20 cellular contexts compared by ENCODE assay signal in the genomic region with DNA sequence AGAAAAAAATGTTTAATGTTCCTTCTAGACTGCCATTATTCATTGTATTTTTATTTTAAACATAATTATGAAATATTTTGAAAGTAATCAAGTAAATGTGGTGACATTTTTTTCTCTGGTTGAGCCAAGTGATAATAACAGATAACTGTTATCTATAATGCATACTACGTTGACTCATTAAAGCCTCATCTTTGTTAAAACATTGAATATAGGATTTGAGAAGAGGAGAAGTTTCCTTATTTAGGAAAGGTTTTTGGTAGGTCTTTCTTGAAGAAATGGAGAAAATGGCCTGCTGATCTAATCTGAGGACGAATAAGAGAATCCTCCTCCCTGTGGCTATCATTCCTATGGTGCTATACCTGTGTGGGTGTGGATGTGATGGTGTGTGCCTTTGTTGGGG.
DNase-seq lines count a peak whose midpoint lies in the region; ATAC-seq and TF ChIP-seq lines count a peak whose summit lies in the region.
"Had no signal": no experiment of that assay in that cellular context is flagged by ENCODE, and none has a peak within 500 bp of the region (broad histone marks: within the 10 kb centered on the region; RNA-seq: fewer than 3 reads in every experiment).

No MANE protein-coding gene starts in this region.

- H3K36me3 ChIP-seq in heart right ventricle (no peaks in the 10 kb centered on the region), sigmoid colon (no peaks in the 10 kb centered on the region)
- H3K36me3 ChIP-seq: WERI-Rb-1 had no signal

- no peaks in the 10 kb centered on the region for H3K9me3 ChIP-seq in heart right ventricle
- no peaks in the 10 kb centered on the region for H3K9me3 ChIP-seq in sigmoid colon
- H3K9me3 ChIP-seq: A549 had no signal

- no peak for TF ChIP-seq POLR2A in sigmoid colon (IDR thresholded peaks at IDR 0.05)

- WGBS in heart right ventricle, 2 donors = 53 to 55% methylated on average over 2 of the region's 2 CpGs
- 89 to 93% methylated on average over 2 of the region's 2 CpGs for WGBS in sigmoid colon, 2 donors

- H3K4me3 ChIP-seq in heart right ventricle (no peak overlapping the region), dorsolateral prefrontal cortex (no peak overlapping the region), sigmoid colon (no peak overlapping the region)
- H3K4me3 ChIP-seq: A549, PC-9 had no signal

- TF ChIP-seq CTCF in heart right ventricle (IDR thresholded peaks at IDR 0.05) (no peak), dorsolateral prefrontal cortex (IDR thresholded peaks at IDR 0.05 in 54 of 56, conservative IDR thresholded peaks at IDR 0.05 in 2 of 56; ENCODE audit: low read depth in 1 of 56, partially characterized antibody in 56 of 56) (no peak), sigmoid colon (IDR thresholded peaks at IDR 0.05) (no peak)

- no peak for DNase-seq in heart right ventricle
- DNase-seq in Right ventricle myocardium inferior (ENCODE audit: missing footprints) = no peak
- no peak for DNase-seq in dorsolateral prefrontal cortex
- no peak for DNase-seq in sigmoid colon
- no peak for DNase-seq in DMS53 (lab: John Stamatoyannopoulos, UW)
- no peak for DNase-seq in DMS79 treated with DMSO at 0.1 percent for 48 hours (lab: John Stamatoyannopoulos, UW)
- no peak for DNase-seq in Ammon's horn (ENCODE audit: low spot score)
- DNase-seq: activated CD4-positive, alpha-beta T cell treated with anti-CD3 and anti-CD28 coated beads, Interleukin-2, amount 50 U/mL, for 4 hours; activated effector memory CD4-positive, alpha-beta T cell treated with Interleukin-2 at 50 U/mL for 16 hours; C1 segment of cervical spinal cord; Calu3; MM.1S; naive thymus-derived CD4-positive, alpha-beta T cell; NCI-H1694 treated with DMSO at 0.1 percent for 48 hours; NCI-H226; PC-9; WERI-Rb-1 had no signal

- peak overlapping the region in 6 of 10 donors; percentile 5 to 67 (median 32) for H3K27ac ChIP-seq in heart right ventricle
- peak overlapping the region in 46 of 59 donors; percentile 3 to 75 (median 46) for H3K27ac ChIP-seq in dorsolateral prefrontal cortex
- peak overlapping the region; percentile 64 to 76 (median 70) for H3K27ac ChIP-seq in sigmoid colon
- H3K27ac ChIP-seq: WERI-Rb-1 had no signal

- intact Hi-C loops in heart right ventricle (cut with DNase I) = loop anchor here in 2 of 10 donors (10.0 kb wide), 2 partner anchors 47 to 117 kb away; no protein-coding TSS in a partner anchor
- intact Hi-C loops in Right ventricle myocardium inferior (cut with DNase I) = no loop called here
- intact Hi-C loops in dorsolateral prefrontal cortex (cut with DNase I) = no loop called here
- intact Hi-C loops in sigmoid colon (cut with DNase I) = no loop called here

- no peak for TF ChIP-seq EP300 in sigmoid colon (IDR thresholded peaks at IDR 0.05)

- ATAC-seq in heart right ventricle (no peak), Right ventricle myocardium inferior (no peak), HG03097 (IDR thresholded peaks at IDR 0.05; ENCODE audit: low FRiP score, unreplicated experiment) (no peak)
- ATAC-seq: A549; naive thymus-derived CD4-positive, alpha-beta T cell; stimulated activated effector memory CD8-positive, alpha-beta T cell treated with anti-CD3 and anti-CD28 coated beads, Interleukin-12 subunit alpha, Interleukin-12 subunit beta, amount 100 ng/mL, for 72 hours had no signal

- H3K27me3 ChIP-seq in heart right ventricle = no peaks in the 10 kb centered on the region
- H3K27me3 ChIP-seq in dorsolateral prefrontal cortex = no peaks in the 10 kb centered on the region
- H3K27me3 ChIP-seq in sigmoid colon = no peaks in the 10 kb centered on the region

- peaks cover 18 to 94% (median 69%) of the 10 kb centered on the region in 9 donors for H3K4me1 ChIP-seq in heart right ventricle
- peaks cover 0 to 88% (median 73%) of the 10 kb centered on the region in 4 donors for H3K4me1 ChIP-seq in sigmoid colon
